Comparison of ENCODE assay signal across 1 cellular context in genomic region chr14:35353409-35354172, GRCh38.
TF ChIP-seq lines count a peak whose summit lies in the region.

No MANE protein-coding gene starts in this region.

TF ChIP-seq in HepG2, 621 proteins besides CTCF, POLR2A, EP300 and RAD21 (continued from another document and continues in another):
- TF ChIP-seq, protein P1, sequence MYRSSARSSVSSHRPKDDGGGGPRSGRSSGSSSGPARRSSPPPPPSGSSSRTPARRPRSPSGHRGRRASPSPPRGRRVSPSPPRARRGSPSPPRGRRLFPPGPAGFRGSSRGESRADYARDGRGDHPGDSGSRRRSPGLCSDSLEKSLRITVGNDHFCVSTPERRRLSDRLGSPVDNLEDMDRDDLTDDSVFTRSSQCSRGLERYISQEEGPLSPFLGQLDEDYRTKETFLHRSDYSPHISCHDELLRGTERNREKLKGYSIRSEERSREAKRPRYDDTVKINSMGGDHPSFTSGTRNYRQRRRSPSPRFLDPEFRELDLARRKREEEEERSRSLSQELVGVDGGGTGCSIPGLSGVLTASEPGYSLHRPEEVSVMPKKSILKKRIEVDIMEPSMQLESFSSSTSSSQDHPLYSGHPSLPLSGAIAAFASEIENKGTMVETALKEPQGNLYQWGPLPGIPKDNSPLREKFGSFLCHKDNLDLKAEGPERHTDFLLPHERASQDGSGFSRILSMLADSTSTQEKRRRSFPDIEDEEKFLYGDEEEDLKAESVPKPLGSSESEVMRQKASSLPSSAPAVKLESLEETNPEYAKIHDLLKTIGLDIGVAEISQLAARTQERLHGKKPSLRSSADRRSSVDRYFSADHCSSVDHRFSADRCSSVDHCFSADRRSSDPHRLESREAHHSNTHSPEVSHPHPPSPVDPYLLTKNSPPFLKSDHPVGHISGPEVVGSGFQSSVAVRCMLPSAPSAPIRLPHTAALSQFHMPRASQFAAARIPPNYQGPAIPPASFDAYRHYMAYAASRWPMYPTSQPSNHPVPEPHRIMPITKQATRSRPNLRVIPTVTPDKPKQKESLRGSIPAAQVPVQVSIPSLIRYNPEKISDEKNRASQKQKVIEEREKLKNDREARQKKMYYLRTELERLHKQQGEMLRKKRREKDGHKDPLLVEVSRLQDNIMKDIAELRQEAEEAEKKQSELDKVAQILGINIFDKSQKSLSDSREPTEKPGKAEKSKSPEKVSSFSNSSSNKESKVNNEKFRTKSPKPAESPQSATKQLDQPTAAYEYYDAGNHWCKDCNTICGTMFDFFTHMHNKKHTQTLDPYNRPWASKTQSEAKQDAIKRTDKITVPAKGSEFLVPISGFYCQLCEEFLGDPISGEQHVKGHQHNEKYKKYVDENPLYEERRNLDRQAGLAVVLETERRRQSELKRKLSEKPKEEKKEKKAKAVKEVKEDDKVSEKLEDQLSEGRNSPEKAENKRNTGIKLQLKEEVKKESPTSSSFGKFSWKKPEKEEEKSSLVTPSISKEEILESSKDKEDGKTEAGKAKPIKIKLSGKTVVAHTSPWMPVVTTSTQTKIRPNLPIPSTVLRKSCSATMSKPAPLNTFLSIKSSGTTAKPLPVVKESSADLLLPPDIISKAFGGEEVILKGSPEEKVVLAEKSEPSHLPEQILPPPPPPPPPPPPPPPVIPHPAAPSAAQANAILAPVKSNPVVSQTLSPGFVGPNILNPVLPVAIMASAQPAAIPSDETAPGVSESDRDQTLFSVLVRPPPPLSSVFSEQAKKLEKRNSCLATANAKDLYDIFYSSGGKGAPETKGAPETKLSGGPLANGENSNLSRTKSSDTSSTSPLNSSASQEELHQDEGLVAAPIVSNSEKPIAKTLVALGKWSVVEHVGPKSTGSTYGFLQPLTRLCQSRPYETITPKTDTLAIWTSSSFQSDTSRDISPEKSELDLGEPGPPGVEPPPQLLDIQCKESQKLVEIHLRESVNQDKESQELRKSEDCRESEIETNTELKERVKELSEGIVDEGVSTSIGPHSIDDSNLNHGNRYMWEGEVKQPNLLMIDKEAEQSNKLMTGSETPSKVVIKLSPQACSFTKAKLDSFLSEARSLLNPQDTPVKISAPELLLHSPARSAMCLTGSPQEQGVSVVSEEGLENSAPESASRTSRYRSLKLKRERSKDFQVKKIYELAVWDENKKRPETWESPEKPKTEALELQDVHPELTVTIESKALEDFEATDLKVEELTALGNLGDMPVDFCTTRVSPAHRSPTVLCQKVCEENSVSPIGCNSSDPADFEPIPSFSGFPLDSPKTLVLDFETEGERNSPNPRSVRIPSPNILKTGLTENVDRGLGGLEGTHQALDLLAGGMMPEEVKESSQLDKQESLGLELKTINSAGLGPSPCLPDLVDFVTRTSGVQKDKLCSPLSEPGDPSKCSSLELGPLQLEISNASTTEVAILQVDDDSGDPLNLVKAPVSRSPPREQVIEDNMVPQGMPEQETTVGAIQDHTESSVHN (CRISPR knock-in tag; IDR thresholded peaks at IDR 0.05) = no peak
- peak; percentile 76 for TF ChIP-seq SAP130 (CRISPR knock-in tag; IDR thresholded peaks at IDR 0.05; ENCODE audit: low read depth)
- TF ChIP-seq, protein P2, sequence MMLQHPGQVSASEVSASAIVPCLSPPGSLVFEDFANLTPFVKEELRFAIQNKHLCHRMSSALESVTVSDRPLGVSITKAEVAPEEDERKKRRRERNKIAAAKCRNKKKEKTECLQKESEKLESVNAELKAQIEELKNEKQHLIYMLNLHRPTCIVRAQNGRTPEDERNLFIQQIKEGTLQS (CRISPR knock-in tag; IDR thresholded peaks at IDR 0.05) = no peak
- TF ChIP-seq KMT2A (CRISPR knock-in tag; IDR thresholded peaks at IDR 0.05) = no peak
- no peak; the same call in 1 of the 2 replicates for TF ChIP-seq THAP7 (CRISPR knock-in tag; IDR thresholded peaks at IDR 0.05)
- no peak for TF ChIP-seq CBX1 (IDR thresholded peaks at IDR 0.05; ENCODE audit: low read depth)
- no peak for TF ChIP-seq ZNF24 (IDR thresholded peaks at IDR 0.05)
- TF ChIP-seq NR0B2 (CRISPR knock-in tag; IDR thresholded peaks at IDR 0.05) = no peak
- TF ChIP-seq ZNF777 (CRISPR knock-in tag; IDR thresholded peaks at IDR 0.05) = no peak
- TF ChIP-seq NFYC (CRISPR knock-in tag; IDR thresholded peaks at IDR 0.05) = no peak
- no peak for TF ChIP-seq ZNF615 (CRISPR knock-in tag; IDR thresholded peaks at IDR 0.05; ENCODE audit: borderline replicate concordance)
- no peak for TF ChIP-seq KMT2B (CRISPR knock-in tag; IDR thresholded peaks at IDR 0.05)
- no peak for TF ChIP-seq ZNF235 (CRISPR knock-in tag; IDR thresholded peaks at IDR 0.05; ENCODE audit: borderline replicate concordance)
- TF ChIP-seq LCORL (IDR thresholded peaks at IDR 0.05) = no peak
- peak; percentile 94 for TF ChIP-seq LCORL (CRISPR knock-in tag; IDR thresholded peaks at IDR 0.05)
- TF ChIP-seq, protein P3, sequence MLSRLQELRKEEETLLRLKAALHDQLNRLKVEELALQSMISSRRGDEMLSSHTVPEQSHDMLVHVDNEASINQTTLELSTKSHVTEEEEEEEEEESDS (CRISPR knock-in tag; IDR thresholded peaks at IDR 0.05; ENCODE audit: borderline replicate concordance) = no peak
- peak; percentile 68 for TF ChIP-seq MED1 (CRISPR knock-in tag; IDR thresholded peaks at IDR 0.05)
- TF ChIP-seq NKX3-1 (CRISPR knock-in tag; IDR thresholded peaks at IDR 0.05) = no peak
- no peak for TF ChIP-seq GATAD1 (CRISPR knock-in tag; IDR thresholded peaks at IDR 0.05)
- no peak for TF ChIP-seq ZNF891 (CRISPR knock-in tag; IDR thresholded peaks at IDR 0.05)
- no peak for TF ChIP-seq ZSCAN12 (CRISPR knock-in tag; IDR thresholded peaks at IDR 0.05)
- 0 out of 2 replicates have a peak, but pooled peaks have one; percentile 64 for TF ChIP-seq SMYD3 (CRISPR knock-in tag; IDR thresholded peaks at IDR 0.05)
- TF ChIP-seq SRF (IDR thresholded peaks at IDR 0.05; ENCODE audit: low read depth, low read length) = no peak
- no peak for TF ChIP-seq MTA1 (CRISPR knock-in tag; IDR thresholded peaks at IDR 0.05; ENCODE audit: borderline replicate concordance)
- 0 out of 2 replicates have a peak, but pooled peaks have one; percentile 64 for TF ChIP-seq SATB2 (CRISPR knock-in tag; IDR thresholded peaks at IDR 0.05)
- no peak for TF ChIP-seq REPIN1 (CRISPR knock-in tag; IDR thresholded peaks at IDR 0.05; ENCODE audit: borderline replicate concordance, low read depth)
- no peak for TF ChIP-seq MAF1 (CRISPR knock-in tag; IDR thresholded peaks at IDR 0.05; ENCODE audit: borderline replicate concordance)
- no peak for TF ChIP-seq ZFP37 (CRISPR knock-in tag; IDR thresholded peaks at IDR 0.05; ENCODE audit: borderline replicate concordance)
- TF ChIP-seq ZNF558 (CRISPR knock-in tag; IDR thresholded peaks at IDR 0.05; ENCODE audit: borderline replicate concordance) = no peak
- no peak for TF ChIP-seq ZNF776 (CRISPR knock-in tag; IDR thresholded peaks at IDR 0.05)
- TF ChIP-seq ATRX (CRISPR knock-in tag; IDR thresholded peaks at IDR 0.05; ENCODE audit: borderline replicate concordance) = no peak
- TF ChIP-seq UBTF (CRISPR knock-in tag; IDR thresholded peaks at IDR 0.05) = 0 out of 2 replicates have a peak, but pooled peaks have one; percentile 29
- TF ChIP-seq ZNF616 (CRISPR knock-in tag; IDR thresholded peaks at IDR 0.05; ENCODE audit: low read depth) = no peak
- no peak for TF ChIP-seq PLSCR1 (CRISPR knock-in tag; IDR thresholded peaks at IDR 0.05; ENCODE audit: borderline replicate concordance)
- TF ChIP-seq, protein P4, sequence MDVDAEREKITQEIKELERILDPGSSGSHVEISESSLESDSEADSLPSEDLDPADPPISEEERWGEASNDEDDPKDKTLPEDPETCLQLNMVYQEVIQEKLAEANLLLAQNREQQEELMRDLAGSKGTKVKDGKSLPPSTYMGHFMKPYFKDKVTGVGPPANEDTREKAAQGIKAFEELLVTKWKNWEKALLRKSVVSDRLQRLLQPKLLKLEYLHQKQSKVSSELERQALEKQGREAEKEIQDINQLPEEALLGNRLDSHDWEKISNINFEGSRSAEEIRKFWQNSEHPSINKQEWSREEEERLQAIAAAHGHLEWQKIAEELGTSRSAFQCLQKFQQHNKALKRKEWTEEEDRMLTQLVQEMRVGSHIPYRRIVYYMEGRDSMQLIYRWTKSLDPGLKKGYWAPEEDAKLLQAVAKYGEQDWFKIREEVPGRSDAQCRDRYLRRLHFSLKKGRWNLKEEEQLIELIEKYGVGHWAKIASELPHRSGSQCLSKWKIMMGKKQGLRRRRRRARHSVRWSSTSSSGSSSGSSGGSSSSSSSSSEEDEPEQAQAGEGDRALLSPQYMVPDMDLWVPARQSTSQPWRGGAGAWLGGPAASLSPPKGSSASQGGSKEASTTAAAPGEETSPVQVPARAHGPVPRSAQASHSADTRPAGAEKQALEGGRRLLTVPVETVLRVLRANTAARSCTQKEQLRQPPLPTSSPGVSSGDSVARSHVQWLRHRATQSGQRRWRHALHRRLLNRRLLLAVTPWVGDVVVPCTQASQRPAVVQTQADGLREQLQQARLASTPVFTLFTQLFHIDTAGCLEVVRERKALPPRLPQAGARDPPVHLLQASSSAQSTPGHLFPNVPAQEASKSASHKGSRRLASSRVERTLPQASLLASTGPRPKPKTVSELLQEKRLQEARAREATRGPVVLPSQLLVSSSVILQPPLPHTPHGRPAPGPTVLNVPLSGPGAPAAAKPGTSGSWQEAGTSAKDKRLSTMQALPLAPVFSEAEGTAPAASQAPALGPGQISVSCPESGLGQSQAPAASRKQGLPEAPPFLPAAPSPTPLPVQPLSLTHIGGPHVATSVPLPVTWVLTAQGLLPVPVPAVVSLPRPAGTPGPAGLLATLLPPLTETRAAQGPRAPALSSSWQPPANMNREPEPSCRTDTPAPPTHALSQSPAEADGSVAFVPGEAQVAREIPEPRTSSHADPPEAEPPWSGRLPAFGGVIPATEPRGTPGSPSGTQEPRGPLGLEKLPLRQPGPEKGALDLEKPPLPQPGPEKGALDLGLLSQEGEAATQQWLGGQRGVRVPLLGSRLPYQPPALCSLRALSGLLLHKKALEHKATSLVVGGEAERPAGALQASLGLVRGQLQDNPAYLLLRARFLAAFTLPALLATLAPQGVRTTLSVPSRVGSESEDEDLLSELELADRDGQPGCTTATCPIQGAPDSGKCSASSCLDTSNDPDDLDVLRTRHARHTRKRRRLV (CRISPR knock-in tag; IDR thresholded peaks at IDR 0.05) = no peak
- TF ChIP-seq ZZZ3 (CRISPR knock-in tag; IDR thresholded peaks at IDR 0.05; ENCODE audit: borderline replicate concordance) = no peak
- TF ChIP-seq SRSF4 (IDR thresholded peaks at IDR 0.05; ENCODE audit: low read depth, low read length, poor library complexity, severe bottlenecking) = no peak
